In genomic region chr2:39487398-39488250, GRCh38 we compare ENCODE assay signal across 20 cellular contexts. TPM values are rescaled to one million over a fixed set of nuclear protein-coding genes. Genes with fewer than 3 reads are reported as not detected.
DNase-seq lines count a peak whose midpoint lies in the region; ATAC-seq, FAIRE-seq and TF ChIP-seq lines count a peak whose summit lies in the region.
"Had no signal": no experiment of that assay in that cellular context is flagged by ENCODE, and none has a peak within 500 bp of the region (broad histone marks: within the 10 kb centered on the region; RNA-seq: fewer than 3 reads in every experiment).

No MANE protein-coding gene starts in this region.

- no peaks in the 10 kb centered on the region for H3K36me3 ChIP-seq in HepG2 (replicated peaks in 1 of 2; ENCODE audit: control insufficient read depth in 1 of 2, insufficient read depth in 2 of 2, low read length in 2 of 2)
- no peaks in the 10 kb centered on the region for H3K36me3 ChIP-seq in right lobe of liver
- no peaks in the 10 kb centered on the region for H3K36me3 ChIP-seq in stomach

- FAIRE-seq in HepG2 (lab: Jason Lieb, UNC) = no peak
- FAIRE-seq: A204.1 had no signal

- TF ChIP-seq EP300 in HepG2 (IDR thresholded peaks at IDR 0.05; ENCODE audit: low read depth in 2 of 2, low read length in 2 of 2) (no peak), HepG2 (CRISPR knock-in tag; IDR thresholded peaks at IDR 0.05; ENCODE audit: borderline replicate concordance) (no peak), stomach (IDR thresholded peaks at IDR 0.05) (no peak)

- intact Hi-C loops in HepG2 (cut with micrococcal nuclease; ENCODE audit: unreplicated experiment) = loop anchor here (1.0 kb wide), 1 partner anchor 20 kb away; no protein-coding TSS in a partner anchor
- intact Hi-C loops in right lobe of liver (cut with DNase I) = no loop called here
- intact Hi-C loops in stomach (cut with DNase I; ENCODE audit: low total_unique reads) = no loop called here
- intact Hi-C loops in activated CD4-positive, alpha-beta T cell treated with anti-CD3 and anti-CD28 coated beads for 36 hours (cut with DNase I, micrococcal nuclease) = no loop called here

- POLR2A ChIA-PET in HepG2 (lab: Yijun Ruan, JAX) = interaction anchor here (1.2 to 1.9 kb wide), 6 partner anchors 10 to 51 kb away, joined by 3 to 9 read pairs (median 6); partner anchors contain the start of gene MAP4K3
- POLR2A ChIA-PET in activated CD4-positive, alpha-beta T cell treated with anti-CD3 and anti-CD28 coated beads for 36 hours (lab: Charles Lee) = interaction anchor here (0.6 kb wide), 1 partner anchor 13 kb away, joined by 3 read pairs; no protein-coding TSS in a partner anchor

- no peak overlapping the region for H3K27ac Mint-ChIP-seq in activated CD4-positive, alpha-beta T cell treated with anti-CD3 and anti-CD28 coated beads for 36 hours
- H3K27ac Mint-ChIP-seq: activated B cell treated with CpG ODN at 0.5 μM for 24 hours, brain, T-cell had no signal

- no peak overlapping the region for H3K9ac ChIP-seq in HepG2 (ENCODE audit: insufficient read depth, low read depth, low read length)

- WGBS in HepG2 (ENCODE audit: low lambda C conversion rate) = 65% methylated on average over 4 of the region's 4 CpGs
- WGBS in right lobe of liver (ENCODE audit: insufficient coverage, low coverage, low lambda C conversion rate, missing lambda C conversion rate) = 38% methylated on average over 4 of the region's 4 CpGs
- WGBS in stomach, 5 donors = 25 to 36% (median 32%) methylated on average over 4 of the region's 4 CpGs

- no peaks in the 10 kb centered on the region for H3K27me3 ChIP-seq in HepG2 (ENCODE audit: control insufficient read depth in 1 of 2, insufficient read depth in 2 of 2, low read length in 2 of 2)
- H3K27me3 ChIP-seq in right lobe of liver = no peaks in the 10 kb centered on the region
- H3K27me3 ChIP-seq in stomach = no peaks in the 10 kb centered on the region
- H3K27me3 ChIP-seq: foreskin keratinocyte had no signal

- CTCF ChIA-PET in HepG2 (lab: Yijun Ruan, JAX; ENCODE audit: low intra/inter-chr PET ratio, low total read pairs) = no interaction called here
- CTCF ChIA-PET in activated CD4-positive, alpha-beta T cell treated with anti-CD3 and anti-CD28 coated beads for 36 hours (lab: Charles Lee) = no interaction called here

- H3K4me3 ChIP-seq in HepG2 (replicated peaks in 1 of 3; ENCODE audit: insufficient read depth in 1 of 3, low read depth in 2 of 3, low read length in 3 of 3) (no peak overlapping the region), right lobe of liver (no peak overlapping the region), astrocyte of the spinal cord (ENCODE audit: low read depth, low read length) (no peak overlapping the region), stomach (no peak overlapping the region)

- in situ Hi-C loops in HepG2 (cut with HindIII; ENCODE audit: extremely low pct_ligation_motif_present, low pct_unique_long_range_greater_than_20kb) = no loop called here
- in situ Hi-C loops in astrocyte of the spinal cord (cut with HindIII; ENCODE audit: low sequenced_read_pairs) = no loop called here

- no peak overlapping the region for H2AFZ ChIP-seq in HepG2 (ENCODE audit: low read length)

- no peaks in the 10 kb centered on the region for H3K36me3 Mint-ChIP-seq in activated CD4-positive, alpha-beta T cell treated with anti-CD3 and anti-CD28 coated beads for 36 hours (ENCODE audit: low read depth)
- H3K36me3 Mint-ChIP-seq: CD8-positive, alpha-beta memory T cell had no signal

- no peak overlapping the region for H3K4me2 ChIP-seq in HepG2 (ENCODE audit: low read depth, low read length)

- no peak overlapping the region for H3K4me3 Mint-ChIP-seq in activated CD4-positive, alpha-beta T cell treated with anti-CD3 and anti-CD28 coated beads for 36 hours
- H3K4me3 Mint-ChIP-seq: activated B cell treated with CpG ODN at 0.5 μM for 24 hours; brain; CD8-positive, alpha-beta memory T cell; neural crest cell; T-cell had no signal

- H4K20me1 ChIP-seq in HepG2 (ENCODE audit: insufficient read depth, low read length) = no peaks in the 10 kb centered on the region

- no peaks in the 10 kb centered on the region for H3K9me3 Mint-ChIP-seq in activated CD4-positive, alpha-beta T cell treated with anti-CD3 and anti-CD28 coated beads for 36 hours (ENCODE audit: low read depth)
- H3K9me3 Mint-ChIP-seq: activated B cell treated with CpG ODN at 0.5 μM for 24 hours; CD8-positive, alpha-beta memory T cell; neural crest cell had no signal

- no peaks in the 10 kb centered on the region for H3K79me2 ChIP-seq in HepG2 (ENCODE audit: insufficient read depth, low read length)

- H3K27me3 Mint-ChIP-seq in activated CD4-positive, alpha-beta T cell treated with anti-CD3 and anti-CD28 coated beads for 36 hours = peaks cover 6% of the 10 kb centered on the region
- H3K27me3 Mint-ChIP-seq: brain had no signal

- TF ChIP-seq POLR2A in HepG2 (IDR thresholded peaks at IDR 0.05; ENCODE audit: insufficient read depth in 1 of 2, low read depth in 2 of 2, low read length in 2 of 2) (no peak), right lobe of liver (IDR thresholded peaks at IDR 0.05) (no peak), erythroblast (IDR thresholded peaks at IDR 0.05; ENCODE audit: low read length) (no peak), stomach (IDR thresholded peaks at IDR 0.05) (no peak)

- TF ChIP-seq RAD21 in HepG2 (CRISPR knock-in tag; IDR thresholded peaks at IDR 0.05) = no peak

- TF ChIP-seq CTCF in HepG2 (CRISPR knock-in tag; IDR thresholded peaks at IDR 0.05) (no peak), right lobe of liver (IDR thresholded peaks at IDR 0.05) (no peak), astrocyte of the spinal cord (IDR thresholded peaks at IDR 0.05; ENCODE audit: low read depth, low read length) (no peak), stomach (IDR thresholded peaks at IDR 0.05) (no peak)

- ATAC-seq in HepG2 (no peak), right lobe of liver (no peak)
- ATAC-seq in activated CD4-positive, alpha-beta T cell treated with anti-CD3 and anti-CD28 coated beads for 36 hours = no peak
- ATAC-seq: T-cell had no signal

- H3K4me1 Mint-ChIP-seq in activated CD4-positive, alpha-beta T cell treated with anti-CD3 and anti-CD28 coated beads for 36 hours = peaks cover 10% of the 10 kb centered on the region

- no TSS peak for BruUV-seq in HepG2 (replicated peaks; lab: Mats Ljungman, UMichigan)

- H3K4me1 ChIP-seq in HepG2 (ENCODE audit: insufficient read depth, low read length) (peaks cover 32% of the 10 kb centered on the region), right lobe of liver (peaks cover 0 to 3% (median 0%) of the 10 kb centered on the region in 4 donors), stomach (peaks cover 0 to 47% (median 14%) of the 10 kb centered on the region in 4 donors)

- H3K9me3 ChIP-seq in HepG2 (ENCODE audit: low read length) = no peaks in the 10 kb centered on the region
- H3K9me3 ChIP-seq in right lobe of liver = no peaks in the 10 kb centered on the region
- no peaks in the 10 kb centered on the region for H3K9me3 ChIP-seq in stomach

- H3K27ac ChIP-seq in HepG2 (ENCODE audit: extremely low read length, insufficient read depth, low read length) (no peak overlapping the region), right lobe of liver (no peak overlapping the region), stomach (no peak overlapping the region)
- H3K27ac ChIP-seq: foreskin keratinocyte had no signal

- DNase-seq in HepG2 (ENCODE audit: low spot score) (no peak), right lobe of liver (no peak), astrocyte of the spinal cord (ENCODE audit: low read depth, low spot score) (peak; percentile 45), iris pigment epithelial cell (ENCODE audit: low read depth) (peak; percentile 66), erythroblast (lab: John Stamatoyannopoulos, UW) (no peak), stomach (no peak)
- DNase-seq in stimulated activated naive CD4-positive, alpha-beta T cell (lab: John Stamatoyannopoulos, UW) = no peak
- no peak for DNase-seq in activated CD4-positive, alpha-beta T cell treated with anti-CD3 and anti-CD28 coated beads for 36 hours
- DNase-seq: activated B cell treated with CpG ODN at 0.5 μM for 24 hours; activated gamma-delta T cell; CD8-positive, alpha-beta memory T cell; NCI-H2029 treated with DMSO at 0.1 percent for 48 hours; NCI-H774; retina; stimulated activated CD4-positive, alpha-beta T cell treated with anti-CD3 and anti-CD28 coated beads, Interleukin-2, amount 100 ng/mL, for 24 hours; T-cell had no signal

TF ChIP-seq in HepG2, 621 proteins besides CTCF, POLR2A, EP300 and RAD21 (continues in another document):
- TF ChIP-seq CC2D1A (CRISPR knock-in tag; IDR thresholded peaks at IDR 0.05) (no peak), GABPB1 (CRISPR knock-in tag; IDR thresholded peaks at IDR 0.05) (no peak), MYNN (CRISPR knock-in tag; IDR thresholded peaks at IDR 0.05; ENCODE audit: low read depth) (no peak), NFRKB (IDR thresholded peaks at IDR 0.05) (no peak)

RNA-seq across cellular contexts. Expression of gene MAP4K3, which starts 50.5 kb away (rescaled TPM):
- total RNA-seq in HepG2 (2016; rRNA removed; fragmentation: Illumina TruSeq; extraction: Trizol) (45.9 and 49.6 TPM in 2 replicates), right lobe of liver (10 to 100 TPM; 14.5 to 24.8 (median 17.1) TPM), stomach (100 to 1,000 TPM in 2 of 5 donors, 10 to 100 TPM in 3; 86.4 to 166 (median 95.1) TPM)
- total RNA-seq in HepG2 (2016; cell fraction: cytosol; rRNA removed; fragmentation: Illumina TruSeq; extraction: Trizol; ENCODE audit: low read depth) = 9.3 and 11.7 TPM in 2 replicates
- total RNA-seq in HepG2 (2016; cell fraction: insoluble cytoplasmic fraction; rRNA removed; fragmentation: Illumina TruSeq; extraction: Trizol) = 46.7 and 48.9 TPM in 2 replicates
- 17.7 and 20.9 TPM in 2 replicates for total RNA-seq in HepG2 (2016; cell fraction: membrane; rRNA removed; fragmentation: Illumina TruSeq; extraction: Trizol)
- 85.1 and 105 TPM in 2 replicates for total RNA-seq in HepG2 (2016; cell fraction: nucleus; rRNA removed; fragmentation: Illumina TruSeq; extraction: Trizol)
- polyA plus RNA-seq in HepG2 (2011; rRNA removed) (38.9 and 53.2 TPM in 2 replicates), stomach (10 to 100 TPM; 13.5 to 20.0 (median 15.5) TPM)
- 15.2 and 25.2 TPM in 2 replicates for polyA plus RNA-seq in HepG2 (2011; cell fraction: cytosol; rRNA removed)
- polyA plus RNA-seq in HepG2 (2011; cell fraction: nucleus; rRNA removed) = 42.0 and 43.8 TPM in 2 replicates
- 42.7 and 67.4 TPM in 2 replicates for polyA plus RNA-seq in HepG2 (2012)
- 3.1 and 3.5 TPM in 2 replicates for polyA plus RNA-seq in HepG2 (2016; cell fraction: cytosol; fragmentation: Illumina TruSeq; extraction: Trizol; ENCODE audit: low read depth)
- polyA plus RNA-seq in HepG2 (2016; cell fraction: insoluble cytoplasmic fraction; fragmentation: Illumina TruSeq; extraction: Trizol; ENCODE audit: low read depth) = 44.4 and 45.5 TPM in 2 replicates
- polyA plus RNA-seq in HepG2 (2016; cell fraction: membrane; fragmentation: Illumina TruSeq; extraction: Trizol; ENCODE audit: low read depth) = 8.1 and 8.9 TPM in 2 replicates
- polyA plus RNA-seq in HepG2 (2016; cell fraction: nucleus; fragmentation: Illumina TruSeq; extraction: Trizol; ENCODE audit: insufficient read depth, low read depth) = 91.5 and 93.7 TPM in 2 replicates
- polyA minus RNA-seq in HepG2 (2011; rRNA and poly(A)+ RNA removed; ENCODE audit: low replicate concordance) = 4.5 and 18.5 TPM in 2 replicates
- polyA minus RNA-seq in HepG2 (2011; cell fraction: cytosol; rRNA and poly(A)+ RNA removed) = 40.5 and 40.9 TPM in 2 replicates
- polyA minus RNA-seq in HepG2 (2011; cell fraction: nucleus; rRNA and poly(A)+ RNA removed) = 370 and 413 TPM in 2 replicates
- 10 to 100 TPM in 1 of 2 experiments, 1 to 10 TPM in 1; 8.1 to 11.8 TPM for total RNA-seq in activated CD4-positive, alpha-beta T cell treated with anti-CD3 and anti-CD28 coated beads for 36 hours

Comparison
In these comparisons a context has a peak if more than half of its experiments do, and no peak if none do; other contexts are left out.
1. DNase-seq: peak in astrocyte of the spinal cord (single experiment) and iris pigment epithelial cell (single experiment); none in HepG2 (single experiment), right lobe of liver (0 of 3), erythroblast (0 of 2), stimulated activated naive CD4-positive, alpha-beta T cell (0 of 6), stomach (single experiment) and activated CD4-positive, alpha-beta T cell treated with anti-CD3 and anti-CD28 coated beads for 36 hours (single experiment).